8 cellular contexts compared by ENCODE assay signal in genomic region chr10:92699193-92699517, GRCh38. TPM values are rescaled to one million over a fixed set of nuclear protein-coding genes. Genes with fewer than 3 reads are reported as not detected.
DNase-seq lines count a peak whose midpoint lies in the region; ATAC-seq and TF ChIP-seq lines count a peak whose summit lies in the region.

No MANE protein-coding gene starts in this region.

- 10% methylated on average over 3 of the region's 3 CpGs for WGBS in hepatocyte (ENCODE audit: low lambda C conversion rate, missing lambda C conversion rate)

- TF ChIP-seq CTCF in GM23338 (conservative IDR thresholded peaks at IDR 0.05; ENCODE audit: low read depth in 2 of 2) (no peak), activated B cell treated with CpG ODN at 0.5 μM for 24 hours (IDR thresholded peaks at IDR 0.05) (no peak), hepatocyte (IDR thresholded peaks at IDR 0.05; ENCODE audit: poor library complexity) (no peak)

- DNase-seq in GM23338 (ENCODE audit: low spot score), result peak; percentile 35
- no peak for DNase-seq in activated B cell treated with CpG ODN at 0.5 μM for 24 hours
- DNase-seq in hepatocyte (ENCODE audit: low spot score), result no peak
- DNase-seq in left lobe of liver (ENCODE audit: low spot score), result no peak
- no peak for DNase-seq in hypothalamus (lab: John Stamatoyannopoulos, UW)

- H3K4me1 Mint-ChIP-seq in GM23338 (peaks cover 27% of the 10 kb centered on the region), activated B cell treated with CpG ODN at 0.5 μM for 24 hours (peaks cover 77% of the 10 kb centered on the region)

- H3K27ac Mint-ChIP-seq in GM23338 (no peak overlapping the region), activated B cell treated with CpG ODN at 0.5 μM for 24 hours (peak overlapping the region; percentile 85)

- H3K4me2 ChIP-seq in GM23338 (peak overlapping the region; percentile 80), hepatocyte (peak overlapping the region; percentile 83), skeletal muscle satellite cell (ENCODE audit: low read length) (peak overlapping the region; percentile 85)

- H2AFZ ChIP-seq in GM23338 (peak overlapping the region; percentile 64), hepatocyte (peak overlapping the region; percentile 64)

- H3K36me3 ChIP-seq in GM23338 (ENCODE audit: insufficient read depth) (no peaks in the 10 kb centered on the region), hepatocyte (replicated peaks; ENCODE audit: insufficient read depth, low read depth) (no peaks in the 10 kb centered on the region), skeletal muscle satellite cell (ENCODE audit: insufficient read depth, low read length) (no peaks in the 10 kb centered on the region)

- H3K9me3 Mint-ChIP-seq in GM23338 (no peaks in the 10 kb centered on the region), activated B cell treated with CpG ODN at 0.5 μM for 24 hours (no peaks in the 10 kb centered on the region)

- H3K4me1 ChIP-seq in GM23338 (ENCODE audit: insufficient read depth), result peaks cover 34% of the 10 kb centered on the region
- H3K4me1 ChIP-seq in hepatocyte (ENCODE audit: insufficient read depth), result peaks cover 10% of the 10 kb centered on the region
- H3K4me1 ChIP-seq in skeletal muscle satellite cell (ENCODE audit: control insufficient read depth, insufficient read depth, low read length), result peaks cover 22% of the 10 kb centered on the region

- peaks cover 9% of the 10 kb centered on the region; the same call in 1 of the 2 replicates for H3F3A ChIP-seq in GM23338 (replicated peaks; ENCODE audit: low read depth)

- ATAC-seq in GM23338 (peak; percentile 34), activated B cell treated with CpG ODN at 0.5 μM for 24 hours (ENCODE audit: low read depth) (no peak), left lobe of liver (no peak), HG03045 (IDR thresholded peaks at IDR 0.05; ENCODE audit: unreplicated experiment) (no peak), HG03135 (IDR thresholded peaks at IDR 0.05; ENCODE audit: unreplicated experiment) (no peak)

- H3K9me3 ChIP-seq in hepatocyte (ENCODE audit: low read depth) (no peaks in the 10 kb centered on the region), skeletal muscle satellite cell (replicated peaks; ENCODE audit: low read length) (no peaks in the 10 kb centered on the region)

- H3K27me3 ChIP-seq in GM23338 (ENCODE audit: insufficient read depth), result peaks cover 81% of the 10 kb centered on the region
- peaks cover 58% of the 10 kb centered on the region for H3K27me3 ChIP-seq in hepatocyte
- H3K27me3 ChIP-seq in skeletal muscle satellite cell (ENCODE audit: control insufficient read depth, insufficient read depth, low read length), result peaks cover 4% of the 10 kb centered on the region

- POLR2A ChIA-PET in activated B cell treated with CpG ODN at 0.5 μM for 24 hours (lab: Charles Lee), result interaction anchor here (0.6 to 6.3 kb wide), 19 partner anchors 8 to 1637 kb away, joined by 3 to 83 read pairs (median 7); partner anchors contain the start of genes EXOC6, HHEX and IDE

- H3K4me3 ChIP-seq in GM23338 (peak overlapping the region; percentile 59), hepatocyte (peak overlapping the region; percentile 24), skeletal muscle satellite cell (ENCODE audit: low read length) (peak overlapping the region; percentile 73)

- no peaks in the 10 kb centered on the region for H3K36me3 Mint-ChIP-seq in GM23338 (ENCODE audit: low read depth)
- peaks cover 24% of the 10 kb centered on the region for H3K36me3 Mint-ChIP-seq in activated B cell treated with CpG ODN at 0.5 μM for 24 hours (ENCODE audit: low read depth)

- peak overlapping the region; percentile 56 for H3K9ac ChIP-seq in skeletal muscle satellite cell (ENCODE audit: low read depth, low read length)

- H3K27me3 Mint-ChIP-seq in GM23338 (ENCODE audit: insufficient read depth, low read depth, poor library complexity), result peaks cover 56% of the 10 kb centered on the region
- no peaks in the 10 kb centered on the region for H3K27me3 Mint-ChIP-seq in activated B cell treated with CpG ODN at 0.5 μM for 24 hours

- H3K79me2 ChIP-seq in GM23338 (replicated peaks; ENCODE audit: insufficient read depth) (no peaks in the 10 kb centered on the region), hepatocyte (no peaks in the 10 kb centered on the region)

- intact Hi-C loops in activated B cell treated with CpG ODN at 0.5 μM for 24 hours (cut with micrococcal nuclease), result loop anchor here (1.0 to 2.0 kb wide), 3 partner anchors 8 to 106 kb away; partner anchors contain the start of gene KIF11

- H3K4me3 Mint-ChIP-seq in GM23338, result peak overlapping the region; percentile 70
- peak overlapping the region; percentile 88 for H3K4me3 Mint-ChIP-seq in activated B cell treated with CpG ODN at 0.5 μM for 24 hours

- H3K27ac ChIP-seq in GM23338 (ENCODE audit: low read depth), result no peak overlapping the region
- H3K27ac ChIP-seq in hepatocyte, result no peak overlapping the region

- CTCF ChIA-PET in activated B cell treated with CpG ODN at 0.5 μM for 24 hours (lab: Charles Lee), result interaction anchor here (1.0 kb wide), 1 partner anchor 8 kb away, joined by 3 read pairs; no protein-coding TSS in a partner anchor

- H4K20me1 ChIP-seq in GM23338 (replicated peaks; ENCODE audit: insufficient read depth) (no peaks in the 10 kb centered on the region; the same call in 1 of the 2 replicates), hepatocyte (ENCODE audit: insufficient read depth, poor library complexity, severe bottlenecking) (no peaks in the 10 kb centered on the region)

- no peaks in the 10 kb centered on the region for H3K9me2 ChIP-seq in GM23338 (ENCODE audit: insufficient read depth)
- no peaks in the 10 kb centered on the region for H3K9me2 ChIP-seq in hepatocyte (replicated peaks; ENCODE audit: insufficient read depth)

TF ChIP-seq in GM23338, 12 proteins besides CTCF, POLR2A, EP300 and RAD21 (continues in another document):
- TF ChIP-seq REST (IDR thresholded peaks at IDR 0.05; ENCODE audit: unreplicated experiment), result no peak
- TF ChIP-seq POLR2AphosphoS5 (IDR thresholded peaks at IDR 0.05; ENCODE audit: low read depth), result no peak

RNA-seq across cellular contexts. Expression of gene HHEX, which starts 9.4 kb away (rescaled TPM):
- 0.39 and 0.59 TPM in 2 replicates for total RNA-seq in GM23338 (2014; rRNA removed; shearing (Covaris generic))
- polyA plus RNA-seq in GM23338 (2016; fragmentation: Nextera tagmentation; extraction: Ambion mirVana) (0.99 and 2.0 TPM in 2 replicates), hepatocyte (14.2 and 18.4 TPM in 2 replicates)
- total RNA-seq in activated B cell treated with CpG ODN at 0.5 μM for 24 hours (50.3 and 55.1 TPM in 2 replicates), hepatocyte (13.0 and 15.1 TPM in 2 replicates), left lobe of liver (47.4 TPM)
- 0.22 and 0.76 TPM in 2 replicates for total RNA-seq in skeletal muscle satellite cell (2012; rRNA removed)
